23 cellular contexts compared by ENCODE assay signal in genomic region chr6:122623279-122623678, GRCh38. TPM values are rescaled to one million over a fixed set of nuclear protein-coding genes. Genes with fewer than 3 reads are reported as not detected.
"Had no signal": no experiment of that assay in that cellular context is flagged by ENCODE, and none has a peak within 500 bp of the region (broad histone marks: within the 10 kb centered on the region; RNA-seq: fewer than 3 reads in every experiment).

No MANE protein-coding gene starts in this region.

- H3K27ac ChIP-seq: foreskin keratinocyte, lower lobe of right lung, neutrophil, parathyroid adenoma, tibial artery had no signal

- H3K4me1 ChIP-seq: foreskin keratinocyte, lower lobe of right lung, tibial artery had no signal

- FAIRE-seq: urothelium cell line had no signal

- H3K9ac ChIP-seq: parathyroid adenoma had no signal

- H3K4me3 Mint-ChIP-seq: activated CD8-positive, alpha-beta T cell treated with anti-CD3 and anti-CD28 coated beads, Interleukin-2, amount 10 ng/mL, durations not matched to agents 7 days and 5 days; activated naive CD4-positive, alpha-beta T cell treated with anti-CD3 and anti-CD28 coated beads for 36 hours; activated naive CD8-positive, alpha-beta T cell treated with anti-CD3 and anti-CD28 coated beads, Interleukin-2, amount 50 U/mL, for 24 hours; activated T-cell treated with anti-CD3 and anti-CD28 coated beads, Interleukin-2, amount 50 U/mL, for 24 hours; natural killer cell treated with Interleukin-12 subunit alpha and Interleukin-12 subunit beta and Interleukin-15 and Interleukin-18, amount 100 ng/mL, for 72 hours; T-cell had no signal

- H3K4me1 Mint-ChIP-seq: activated naive CD8-positive, alpha-beta T cell treated with anti-CD3 and anti-CD28 coated beads, Interleukin-2, amount 50 U/mL, for 24 hours; T-cell had no signal

- DNase-seq: activated CD4-positive, alpha-beta T cell treated with anti-CD3 and anti-CD28 coated beads for 48 hours; activated CD4-positive, CD25-positive, alpha-beta regulatory T cell; activated CD8-positive, alpha-beta T cell treated with anti-CD3 and anti-CD28 coated beads, Interleukin-2, amount 10 ng/mL, durations not matched to agents 7 days and 5 days; activated naive CD4-positive, alpha-beta T cell treated with anti-CD3 and anti-CD28 coated beads for 36 hours; activated naive CD8-positive, alpha-beta T cell treated with anti-CD3 and anti-CD28 coated beads, Interleukin-2, amount 50 U/mL, for 24 hours; activated T-cell treated with anti-CD3 and anti-CD28 coated beads, Interleukin-2, amount 50 U/mL, for 24 hours; aorta; cortex of kidney; foreskin keratinocyte; glutamatergic neuron; hippocampal formation; islet precursor cell; left colon; lower lobe of right lung; stimulated activated CD4-positive, alpha-beta T cell treated with anti-CD3 and anti-CD28 coated beads, Interleukin-2, amount 100 ng/mL, for 24 hours; stimulated activated naive CD8-positive, alpha-beta T cell treated with anti-CD3 and anti-CD28 coated beads, Interleukin-15, Interleukin-2, amounts not matched to agents 100 U/mL and 50 U/mL, for 24 hours; T-cell; T-helper 9 cell; tibial artery had no signal

- H3K36me3 ChIP-seq: lower lobe of right lung, neutrophil, tibial artery had no signal

- H3K4me3 ChIP-seq: lower lobe of right lung, tibial artery had no signal

- H3K9me3 Mint-ChIP-seq: activated naive CD4-positive, alpha-beta T cell treated with anti-CD3 and anti-CD28 coated beads for 36 hours; activated naive CD8-positive, alpha-beta T cell treated with anti-CD3 and anti-CD28 coated beads, Interleukin-2, amount 50 U/mL, for 24 hours; activated T-cell treated with anti-CD3 and anti-CD28 coated beads, Interleukin-2, amount 50 U/mL, for 24 hours; T-cell had no signal

- H3K36me3 Mint-ChIP-seq: natural killer cell treated with Interleukin-12 subunit alpha and Interleukin-12 subunit beta and Interleukin-15 and Interleukin-18, amount 100 ng/mL, for 72 hours; T-cell had no signal

- H3K27me3 ChIP-seq: foreskin keratinocyte, tibial artery had no signal

- H3K27ac Mint-ChIP-seq: activated CD8-positive, alpha-beta T cell treated with anti-CD3 and anti-CD28 coated beads, Interleukin-2, amount 10 ng/mL, durations not matched to agents 7 days and 5 days; activated naive CD4-positive, alpha-beta T cell treated with anti-CD3 and anti-CD28 coated beads for 36 hours; activated naive CD8-positive, alpha-beta T cell treated with anti-CD3 and anti-CD28 coated beads, Interleukin-2, amount 50 U/mL, for 24 hours; activated T-cell treated with anti-CD3 and anti-CD28 coated beads, Interleukin-2, amount 50 U/mL, for 24 hours; natural killer cell treated with Interleukin-12 subunit alpha and Interleukin-12 subunit beta and Interleukin-15 and Interleukin-18, amount 100 ng/mL, for 72 hours; T-cell had no signal

- H3K9me3 ChIP-seq: lower lobe of right lung, neutrophil, tibial artery had no signal

- H3K79me2 ChIP-seq: parathyroid adenoma had no signal

- H2AFZ ChIP-seq: parathyroid adenoma had no signal

RNA-seq across cellular contexts. Expression of gene PKIB, which starts 13.1 kb away (rescaled TPM):
- total RNA-seq: natural killer cell treated with Interleukin-12 subunit alpha and Interleukin-12 subunit beta and Interleukin-15 and Interleukin-18, amount 100 ng/mL, for 72 hours had no signal
